21 cellular contexts compared by ENCODE assay signal in genomic region chr3:113659996-113660395, GRCh38.
"Had no signal": no experiment of that assay in that cellular context is flagged by ENCODE, and none has a peak within 500 bp of the region (broad histone marks: within the 10 kb centered on the region; RNA-seq: fewer than 3 reads in every experiment).

No MANE protein-coding gene starts in this region.

- H3K4me3 Mint-ChIP-seq: activated naive CD4-positive, alpha-beta T cell treated with anti-CD3 and anti-CD28 coated beads for 36 hours; activated naive CD8-positive, alpha-beta T cell treated with anti-CD3 and anti-CD28 coated beads, Interleukin-2, amount 50 U/mL, for 24 hours; dendritic cell treated with granulocyte-macrophage colony-stimulating factor and Interleukin-4, amounts not matched to agents 40 ng/mL and 50 ng/mL, for 4 days; T-cell had no signal

- H3K27me3 ChIP-seq: breast epithelium, foreskin keratinocyte, neutrophil, stomach had no signal

- H3K27me3 Mint-ChIP-seq: activated naive CD8-positive, alpha-beta T cell treated with anti-CD3 and anti-CD28 coated beads, Interleukin-2, amount 50 U/mL, for 24 hours; dendritic cell treated with granulocyte-macrophage colony-stimulating factor and Interleukin-4, amounts not matched to agents 40 ng/mL and 50 ng/mL, for 4 days; naive thymus-derived CD8-positive, alpha-beta T cell; T-cell had no signal

- H3K27ac ChIP-seq: breast epithelium, foreskin keratinocyte, neutrophil, parathyroid adenoma, thoracic aorta had no signal

- H3K4me2 ChIP-seq: smooth muscle cell had no signal

- H3K79me2 ChIP-seq: parathyroid adenoma had no signal

- H3K27ac Mint-ChIP-seq: activated naive CD4-positive, alpha-beta T cell treated with anti-CD3 and anti-CD28 coated beads for 36 hours; activated naive CD8-positive, alpha-beta T cell treated with anti-CD3 and anti-CD28 coated beads, Interleukin-2, amount 50 U/mL, for 24 hours; activated T-helper 2 cell treated with anti-CD3 and anti-CD28 coated beads, Interferon-gamma antibody, Interleukin-2, Interleukin-4, amounts not matched to agents 10 μg/mL and 5 μg/mL and 100 μg/mL, durations not matched to agents 14 hours and 24 hours and 36 hours; dendritic cell treated with granulocyte-macrophage colony-stimulating factor and Interleukin-4, amounts not matched to agents 40 ng/mL and 50 ng/mL, for 4 days had no signal

- H3K9me3 ChIP-seq: breast epithelium, neutrophil, stomach, thoracic aorta had no signal

- H3K9ac ChIP-seq: parathyroid adenoma had no signal

- DNase-seq: activated CD4-positive, alpha-beta T cell treated with anti-CD3 and anti-CD28 coated beads for 1 hour; activated CD4-positive, alpha-beta T cell treated with anti-CD3 and anti-CD28 coated beads, Interleukin-2, amount 50 U/mL, for 48 hours; activated naive CD4-positive, alpha-beta T cell treated with anti-CD3 and anti-CD28 coated beads for 36 hours; activated naive CD8-positive, alpha-beta T cell treated with anti-CD3 and anti-CD28 coated beads, Interleukin-2, amount 50 U/mL, for 24 hours; aorta; effector memory CD4-positive, alpha-beta T cell; foreskin keratinocyte; head of caudate nucleus; midbrain; naive thymus-derived CD8-positive, alpha-beta T cell; stomach; T-cell; T-helper 9 cell had no signal

- H3K9me3 Mint-ChIP-seq: activated naive CD4-positive, alpha-beta T cell treated with anti-CD3 and anti-CD28 coated beads for 36 hours; activated naive CD8-positive, alpha-beta T cell treated with anti-CD3 and anti-CD28 coated beads, Interleukin-2, amount 50 U/mL, for 24 hours; activated T-helper 2 cell treated with anti-CD3 and anti-CD28 coated beads, Interferon-gamma antibody, Interleukin-2, Interleukin-4, amounts not matched to agents 10 μg/mL and 5 μg/mL and 100 μg/mL, durations not matched to agents 14 hours and 24 hours and 36 hours; dendritic cell treated with granulocyte-macrophage colony-stimulating factor and Interleukin-4, amounts not matched to agents 40 ng/mL and 50 ng/mL, for 4 days; T-cell had no signal

- H2AFZ ChIP-seq: parathyroid adenoma had no signal

- H3K4me3 ChIP-seq: breast epithelium, lung, smooth muscle cell, stomach, thoracic aorta had no signal

- ATAC-seq: activated naive CD8-positive, alpha-beta T cell treated with anti-CD3 and anti-CD28 coated beads, Interleukin-2, amount 50 U/mL, for 24 hours; foreskin keratinocyte; T-cell had no signal

- H3K4me1 ChIP-seq: breast epithelium, foreskin keratinocyte had no signal
